27 cellular contexts compared by ENCODE assay signal in genomic region chr12:129579879-129580278, GRCh38.
"Had no signal": no experiment of that assay in that cellular context is flagged by ENCODE, and none has a peak within 500 bp of the region (broad histone marks: within the 10 kb centered on the region; RNA-seq: fewer than 3 reads in every experiment).

No MANE protein-coding gene starts in this region.

- H3K27ac Mint-ChIP-seq: naive thymus-derived CD8-positive, alpha-beta T cell; nephron; stimulated activated naive B cell treated with anti-CD40 and anti-IgM and Interleukin-4, amounts not matched to agents 10 μg/mL and 1 μg/mL and 100 μg/mL, for 72 hours had no signal

- H3K79me2 ChIP-seq: hepatocyte had no signal

- H3K4me2 ChIP-seq: hepatocyte had no signal

- H3K9me3 Mint-ChIP-seq: stimulated activated naive B cell treated with anti-CD40 and anti-IgM and Interleukin-4, amounts not matched to agents 10 μg/mL and 1 μg/mL and 100 μg/mL, for 72 hours had no signal

- H3K4me1 ChIP-seq: left ventricle myocardium inferior, pancreas, prostate gland, stomach, testis, thyroid gland, transverse colon, upper lobe of left lung, vagina had no signal

- H3K27me3 ChIP-seq: hepatocyte, pancreas, stomach, testis, thyroid gland, transverse colon, upper lobe of left lung, vagina had no signal

- DNase-seq: islet precursor cell; left ventricle myocardium inferior; naive thymus-derived CD8-positive, alpha-beta T cell; nucleus accumbens; pancreas; posterior cingulate gyrus; retina; right cardiac atrium; stimulated activated CD4-positive, alpha-beta T cell treated with anti-CD3 and anti-CD28 coated beads, Interleukin-12 subunit alpha, Interleukin-12 subunit beta, amount 100 ng/mL, for 4 hours; stimulated activated CD4-positive, alpha-beta T cell treated with anti-CD3 and anti-CD28 coated beads, Interleukin-15, amount 100 ng/mL, for 24 hours; stimulated activated CD4-positive, alpha-beta T cell treated with anti-CD3 and anti-CD28 coated beads, Interleukin-2, amount 100 ng/mL, for 24 hours; stimulated activated CD4-positive, alpha-beta T cell treated with anti-CD3 and anti-CD28 coated beads, Interleukin-4, amount 100 ng/mL, for 1 hour; stimulated activated naive B cell treated with anti-CD40 and anti-IgM and Interleukin-4, amounts not matched to agents 10 μg/mL and 1 μg/mL and 100 μg/mL, for 72 hours; stimulated activated naive CD8-positive, alpha-beta T cell treated with anti-CD3 and anti-CD28 coated beads, Interleukin-15, Interleukin-2, amounts not matched to agents 100 U/mL and 50 U/mL, for 24 hours; stomach; testis; thyroid gland; transverse colon; upper lobe of left lung had no signal

- ATAC-seq: naive thymus-derived CD8-positive, alpha-beta T cell; pancreas; right cardiac atrium; sciatic nerve; stimulated activated naive B cell treated with anti-CD40 and anti-IgM and Interleukin-4, amounts not matched to agents 10 μg/mL and 1 μg/mL and 100 μg/mL, for 72 hours; stimulated activated naive CD8-positive, alpha-beta T cell treated with anti-CD3 and anti-CD28 coated beads, Interleukin-15, Interleukin-2, amounts not matched to agents 100 U/mL and 50 U/mL, for 24 hours had no signal

- H3K27me3 Mint-ChIP-seq: stimulated activated naive B cell treated with anti-CD40 and anti-IgM and Interleukin-4, amounts not matched to agents 10 μg/mL and 1 μg/mL and 100 μg/mL, for 72 hours had no signal

- H3K4me3 Mint-ChIP-seq: naive thymus-derived CD8-positive, alpha-beta T cell; nephron; neural crest cell; stimulated activated naive B cell treated with anti-CD40 and anti-IgM and Interleukin-4, amounts not matched to agents 10 μg/mL and 1 μg/mL and 100 μg/mL, for 72 hours had no signal

- H2AFZ ChIP-seq: hepatocyte had no signal

- H3K4me3 ChIP-seq: hepatocyte, left ventricle myocardium inferior, lung, pancreas, prostate gland, skin epidermis, stomach, testis, thyroid gland, transverse colon, upper lobe of left lung, vagina had no signal

- H3K36me3 ChIP-seq: left ventricle myocardium inferior, pancreas, prostate gland, stomach, thyroid gland, transverse colon, upper lobe of left lung, vagina had no signal

- H3K4me1 Mint-ChIP-seq: naive thymus-derived CD8-positive, alpha-beta T cell; nephron; stimulated activated naive B cell treated with anti-CD40 and anti-IgM and Interleukin-4, amounts not matched to agents 10 μg/mL and 1 μg/mL and 100 μg/mL, for 72 hours had no signal

- H3K9me3 ChIP-seq: pancreas, prostate gland, stomach, testis, thyroid gland, transverse colon, upper lobe of left lung, vagina had no signal

- H3K36me3 Mint-ChIP-seq: naive thymus-derived CD8-positive, alpha-beta T cell; stimulated activated naive B cell treated with anti-CD40 and anti-IgM and Interleukin-4, amounts not matched to agents 10 μg/mL and 1 μg/mL and 100 μg/mL, for 72 hours had no signal

- H3K27ac ChIP-seq: hepatocyte, left ventricle myocardium inferior, pancreas, prostate gland, skin epidermis, stomach, testis, thyroid gland, transverse colon, upper lobe of left lung, vagina had no signal
